Comparison of ENCODE assay signal across 8 cellular contexts in the genomic region with DNA sequence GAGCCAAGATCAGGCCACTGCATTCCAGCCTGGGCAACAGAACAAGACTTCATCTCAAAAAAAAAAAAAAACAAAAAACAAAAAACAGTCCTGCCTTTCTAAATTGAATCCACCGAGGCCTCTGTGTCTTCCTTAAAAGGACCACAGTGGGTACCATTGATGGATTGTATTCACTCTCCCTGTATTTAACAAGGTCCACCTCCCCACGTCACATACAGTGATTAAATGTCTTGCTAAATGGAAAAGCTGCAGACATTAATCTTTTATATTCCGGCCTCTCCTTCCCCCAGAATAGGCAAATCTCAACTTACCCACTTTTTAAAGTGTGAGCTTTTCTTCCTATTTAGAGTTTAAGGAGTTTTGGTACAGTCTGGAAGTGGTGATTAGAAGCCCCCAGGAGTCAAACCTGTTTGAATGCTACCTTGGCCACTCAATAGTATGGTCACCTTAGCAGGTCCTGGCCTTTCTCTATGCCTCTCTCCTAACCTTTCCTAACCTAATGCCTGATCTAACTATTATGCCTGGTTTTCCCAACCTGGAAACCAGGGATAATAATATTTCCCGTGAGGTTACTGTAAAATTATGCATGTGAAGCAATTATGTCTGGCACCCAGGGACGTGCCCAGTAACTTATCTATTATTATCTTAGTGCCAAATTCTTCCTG. TPM values are rescaled to one million over a fixed set of nuclear protein-coding genes. Genes with fewer than 3 reads are reported as not detected.
A peak's percentile ranks its signal among the peaks of the same experiment; 100 is the strongest.
DNase-seq lines count a peak whose midpoint lies in the region; ATAC-seq and TF ChIP-seq lines count a peak whose summit lies in the region.

No MANE protein-coding gene starts in this region.

- BruUV-seq in Panc1 (replicated peaks; lab: Mats Ljungman, UMichigan), result no TSS peak

- no peak overlapping the region for H2AFZ ChIP-seq in DND-41 (ENCODE audit: low read depth, low read length)

- TF ChIP-seq CTCF in DND-41 (IDR thresholded peaks at IDR 0.05; ENCODE audit: borderline replicate concordance, extremely low read depth, low read length, poor library complexity, severe bottlenecking) (no peak), Panc1 (IDR thresholded peaks at IDR 0.05) (no peak), psoas muscle (IDR thresholded peaks at IDR 0.05) (no peak), WERI-Rb-1 (IDR thresholded peaks at IDR 0.05; ENCODE audit: low read depth, low read length) (no peak)

- DNase-seq in DND-41, result no peak
- no peak for DNase-seq in Panc1 (ENCODE audit: low read depth, low spot score)
- DNase-seq in psoas muscle, result no peak
- DNase-seq in LoVo (ENCODE audit: low spot score), result no peak
- DNase-seq in hepatic stellate cell (ENCODE audit: low spot score), result no peak
- no peak for DNase-seq in WERI-Rb-1

- POLR2A ChIA-PET in Panc1 (lab: Charles Lee), result interaction anchor here (0.6 to 1.2 kb wide), 2 partner anchors 11 to 15 kb away, joined by 3 read pairs; no protein-coding TSS in a partner anchor

- peaks cover 58% of the 10 kb centered on the region for H3K4me1 ChIP-seq in DND-41 (ENCODE audit: insufficient read depth, low read length)
- peaks cover 39% of the 10 kb centered on the region for H3K4me1 ChIP-seq in Panc1 (ENCODE audit: control insufficient read depth, insufficient read depth, low read length)
- H3K4me1 ChIP-seq in esophagus (ENCODE audit: control insufficient read depth in 2 of 2, insufficient read depth in 2 of 2, low read length in 1 of 2), result peaks cover 3 to 6% of the 10 kb centered on the region in 2 donors
- H3K4me1 ChIP-seq in psoas muscle, result peaks cover 58% of the 10 kb centered on the region

- intact Hi-C loops in Panc1 (cut with micrococcal nuclease; ENCODE audit: unreplicated experiment) (no loop called here), psoas muscle (cut with DNase I) (loop anchor here in 1 of 2 donors (10.0 kb wide), 1 partner anchor 96 kb away; no protein-coding TSS in a partner anchor)

- peaks cover 28% of the 10 kb centered on the region for H3K36me3 ChIP-seq in DND-41 (ENCODE audit: insufficient read depth, low read length)
- peaks cover 6% of the 10 kb centered on the region; the same call in 1 of the 2 replicates for H3K36me3 ChIP-seq in Panc1 (ENCODE audit: control insufficient read depth, insufficient read depth, low read length)
- H3K36me3 ChIP-seq in esophagus (ENCODE audit: control insufficient read depth in 2 of 2, insufficient read depth in 2 of 2, low read length in 1 of 2), result peaks cover 0 to 3% of the 10 kb centered on the region in 2 donors
- no peaks in the 10 kb centered on the region for H3K36me3 ChIP-seq in psoas muscle (ENCODE audit: insufficient read depth in 1 of 2, low read depth in 1 of 2)
- peaks cover 19% of the 10 kb centered on the region for H3K36me3 ChIP-seq in WERI-Rb-1

- 0 out of 2 replicates have a peak overlapping the region, but pooled peaks have one; percentile 94 for H3K27ac ChIP-seq in DND-41 (ENCODE audit: low read length)
- H3K27ac ChIP-seq in Panc1 (ENCODE audit: low read length), result peak overlapping the region; percentile 94
- H3K27ac ChIP-seq in esophagus (ENCODE audit: low read depth in 2 of 2, low read length in 1 of 2), result peak overlapping the region; percentile 66 to 83
- H3K27ac ChIP-seq in psoas muscle, result peak overlapping the region; percentile 99
- H3K27ac ChIP-seq in WERI-Rb-1, result no peak overlapping the region

- CTCF ChIA-PET in Panc1 (lab: Charles Lee), result no interaction called here

- in situ Hi-C loops in Panc1 (cut with HindIII; ENCODE audit: low pct_unique_long_range_greater_than_20kb, low sequenced_read_pairs), result no loop called here

- ATAC-seq in DND-41 (ENCODE audit: insufficient read depth, low read depth) (no peak), Panc1 (no peak), psoas muscle (no peak), HG03520 (IDR thresholded peaks at IDR 0.05; ENCODE audit: unreplicated experiment) (no peak)

- peaks cover 61% of the 10 kb centered on the region for H4K20me1 ChIP-seq in DND-41 (ENCODE audit: insufficient read depth, low read length)

- peak overlapping the region; percentile 70 for H3K4me2 ChIP-seq in DND-41 (ENCODE audit: insufficient read depth, low read length)

- H3K9ac ChIP-seq in DND-41 (ENCODE audit: low read depth, low read length), result 0 out of 2 replicates have a peak overlapping the region, but pooled peaks have one; percentile 98

- H3K9me3 ChIP-seq in DND-41 (ENCODE audit: insufficient read depth, low read length, severe bottlenecking), result no peaks in the 10 kb centered on the region
- peaks cover 3% of the 10 kb centered on the region; the same call in 1 of the 2 replicates for H3K9me3 ChIP-seq in Panc1 (ENCODE audit: control insufficient read depth, insufficient read depth, low read depth, low read length)
- no peaks in the 10 kb centered on the region for H3K9me3 ChIP-seq in esophagus (ENCODE audit: control insufficient read depth in 2 of 2, insufficient read depth in 1 of 2, low read depth in 1 of 2, low read length in 1 of 2)
- H3K9me3 ChIP-seq in psoas muscle, result no peaks in the 10 kb centered on the region
- peaks cover 8% of the 10 kb centered on the region for H3K9me3 ChIP-seq in WERI-Rb-1 (ENCODE audit: severe bottlenecking)

- no peaks in the 10 kb centered on the region for H3K27me3 ChIP-seq in DND-41 (ENCODE audit: insufficient read depth, low read length, poor library complexity)
- H3K27me3 ChIP-seq in Panc1 (ENCODE audit: control insufficient read depth, insufficient read depth, low read length), result no peaks in the 10 kb centered on the region
- H3K27me3 ChIP-seq in esophagus (ENCODE audit: control insufficient read depth in 1 of 2, insufficient read depth in 2 of 2, low read length in 2 of 2), result no peaks in the 10 kb centered on the region
- no peaks in the 10 kb centered on the region for H3K27me3 ChIP-seq in psoas muscle (ENCODE audit: insufficient read depth in 3 of 3, low read length in 2 of 3)
- H3K27me3 ChIP-seq in WERI-Rb-1 (ENCODE audit: insufficient read depth, low read depth, severe bottlenecking), result no peaks in the 10 kb centered on the region

- 10 to 20% methylated on average over 5 of the region's 5 CpGs for WGBS in esophagus, 2 donors
- WGBS in psoas muscle, 3 donors, result 9 to 19% (median 11%) methylated on average over 5 of the region's 5 CpGs

- peak overlapping the region in 1 of 2 experiments; percentile 18; a peak in 1 of 4 replicates for H3K4me3 ChIP-seq in DND-41 (ENCODE audit: low read depth in 1 of 2, low read length in 2 of 2)
- peak overlapping the region; percentile 69 to 75 for H3K4me3 ChIP-seq in Panc1 (ENCODE audit: low read depth in 2 of 2, low read length in 2 of 2)
- peak overlapping the region; percentile 45 to 81 for H3K4me3 ChIP-seq in esophagus (ENCODE audit: low read depth in 1 of 2, low read length in 2 of 2)
- H3K4me3 ChIP-seq in psoas muscle, result peak overlapping the region; percentile 86
- no peak overlapping the region; the same call in 1 of the 2 replicates for H3K4me3 ChIP-seq in WERI-Rb-1 (ENCODE audit: low read depth, low read length)

- H3K79me2 ChIP-seq in DND-41 (ENCODE audit: insufficient read depth, low read length), result peaks cover 90% of the 10 kb centered on the region

RNA-seq across cellular contexts. Expression of gene NFE2L2, which starts 3.3 kb away (rescaled TPM):
- total RNA-seq in Panc1 (2021; ENCODE audit: unreplicated experiment) (104 TPM), psoas muscle (100 to 1,000 TPM in 1 of 4 donors, 10 to 100 TPM in 3; 42.4 to 127 (median 66.0) TPM)
- polyA plus RNA-seq in Panc1 (2012; ENCODE audit: insufficient read length), result 58.2 TPM
- polyA plus RNA-seq in esophagus (100 to 1,000 TPM in 1 of 2 donors, 10 to 100 TPM in 1; 91.9 to 155 TPM), psoas muscle (10 to 100 TPM; 44.4 to 56.6 (median 51.5) TPM)

RNA-seq across cellular contexts. Expression of gene HNRNPA3, which starts 48.7 kb away (rescaled TPM):
- total RNA-seq in Panc1 (2021; ENCODE audit: unreplicated experiment), result 228 TPM
- polyA plus RNA-seq in Panc1 (2012; ENCODE audit: insufficient read length), result 326 TPM
- 100 to 1,000 TPM; 202 to 240 TPM for polyA plus RNA-seq in esophagus
- total RNA-seq in psoas muscle, result 100 to 1,000 TPM in 1 of 4 donors, 10 to 100 TPM in 3; 72.8 to 125 (median 91.0) TPM
- polyA plus RNA-seq in psoas muscle, result 100 to 1,000 TPM in 1 of 3 donors, 10 to 100 TPM in 2; 66.0 to 227 (median 81.8) TPM
